Comparison of ENCODE assay signal across 13 cellular contexts in the genomic region with DNA sequence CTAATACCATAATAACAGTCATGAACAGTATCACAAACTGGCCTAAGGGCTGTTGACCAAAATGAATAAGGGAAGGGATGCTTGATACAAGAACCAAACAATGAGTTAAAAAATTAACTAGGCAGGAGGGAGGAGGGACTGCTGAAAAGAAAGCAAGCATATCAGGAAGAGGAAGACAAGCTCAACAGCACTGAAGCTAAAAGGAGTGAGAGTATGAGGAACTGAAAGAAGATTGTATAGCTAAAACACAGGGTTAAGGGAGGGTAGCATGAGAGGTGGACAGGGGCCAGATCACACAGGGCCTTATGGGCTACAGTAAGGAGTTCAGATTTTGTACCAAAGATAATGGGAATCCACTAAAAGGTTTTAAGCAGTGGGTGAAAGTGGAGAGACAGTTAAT. TPM values are rescaled to one million over a fixed set of nuclear protein-coding genes. Genes with fewer than 3 reads are reported as not detected.
DNase-seq lines count a peak whose midpoint lies in the region; ATAC-seq and TF ChIP-seq lines count a peak whose summit lies in the region.
"Had no signal": no experiment of that assay in that cellular context is flagged by ENCODE, and none has a peak within 500 bp of the region (broad histone marks: within the 10 kb centered on the region; RNA-seq: fewer than 3 reads in every experiment).

No MANE protein-coding gene starts in this region.

- no peaks in the 10 kb centered on the region for H3K9me3 Mint-ChIP-seq in activated naive CD8-positive, alpha-beta T cell treated with anti-CD3 and anti-CD28 coated beads for 36 hours

- peak; percentile 99 for ATAC-seq in GM21367 (IDR thresholded peaks at IDR 0.05; ENCODE audit: unreplicated experiment)
- peak; percentile 96 for ATAC-seq in HG03196 (IDR thresholded peaks at IDR 0.05; ENCODE audit: unreplicated experiment)
- ATAC-seq: K562 had no signal

- peaks cover 4% of the 10 kb centered on the region for H3K27me3 Mint-ChIP-seq in activated naive CD8-positive, alpha-beta T cell treated with anti-CD3 and anti-CD28 coated beads for 36 hours

- no peaks in the 10 kb centered on the region for H3K4me1 Mint-ChIP-seq in activated naive CD8-positive, alpha-beta T cell treated with anti-CD3 and anti-CD28 coated beads for 36 hours

- H3K36me3 Mint-ChIP-seq in activated naive CD8-positive, alpha-beta T cell treated with anti-CD3 and anti-CD28 coated beads for 36 hours, result no peaks in the 10 kb centered on the region

- H3K27ac Mint-ChIP-seq in activated naive CD8-positive, alpha-beta T cell treated with anti-CD3 and anti-CD28 coated beads for 36 hours, result peak overlapping the region; percentile 27

- DNase-seq in GM13977 (ENCODE audit: low spot score) (peak; percentile 61), retina (no peak), G401 (ENCODE audit: low spot score) (no peak), RWPE1 (ENCODE audit: low spot score) (no peak)
- no peak for DNase-seq in activated naive CD8-positive, alpha-beta T cell treated with anti-CD3 and anti-CD28 coated beads for 36 hours
- DNase-seq in stimulated activated CD8-positive, alpha-beta memory T cell treated with anti-CD3 and anti-CD28 coated beads, Interleukin-4, amount 100 ng/mL, for 48 hours, result no peak
- DNase-seq: heart right ventricle, stomach had no signal

- no peak overlapping the region for H3K4me3 Mint-ChIP-seq in activated naive CD8-positive, alpha-beta T cell treated with anti-CD3 and anti-CD28 coated beads for 36 hours

- CTCF ChIA-PET in RWPE1 (lab: Yijun Ruan, JAX), result no interaction called here

- no peak overlapping the region for H3K27ac ChIP-seq in RWPE1
- H3K27ac ChIP-seq: prostate gland, SK-N-MC, stomach had no signal

- POLR2A ChIA-PET in RWPE1 (lab: Yijun Ruan, JAX; ENCODE audit: low non-redundant PET), result no interaction called here

- in situ Hi-C loops in GM13977 (cut with MboI; ENCODE audit: low pct_unique_long_range_greater_than_20kb, low sequenced_read_pairs, unreplicated experiment) (no loop called here), G401 (cut with HindIII; ENCODE audit: low sequenced_read_pairs) (no loop called here)

- TF ChIP-seq CTCF in GM13977 (IDR thresholded peaks at IDR 0.05; ENCODE audit: extremely low read depth, insufficient read depth, missing control alignments) (no peak), RWPE1 (conservative IDR thresholded peaks at IDR 0.05; ENCODE audit: low read depth) (no peak)

RNA-seq across cellular contexts. Expression of a gene that starts 34.1 kb away (rescaled TPM):
- 1 to 10 TPM; 3.3 to 3.7 TPM for total RNA-seq in activated naive CD8-positive, alpha-beta T cell treated with anti-CD3 and anti-CD28 coated beads for 36 hours
- total RNA-seq in G401 (2014; rRNA removed; shearing (Covaris generic)), result 0.58 and 3.0 TPM in 2 replicates

RNA-seq across cellular contexts. Expression of a gene that starts 36.9 kb away (rescaled TPM):
- not detected for total RNA-seq in activated naive CD8-positive, alpha-beta T cell treated with anti-CD3 and anti-CD28 coated beads for 36 hours
- not detected in 2 replicates for total RNA-seq in G401 (2014; rRNA removed; shearing (Covaris generic))
- total RNA-seq: heart right ventricle, K562, prostate gland, stomach had no signal

RNA-seq across cellular contexts. Expression of a gene that starts 42.2 kb away (rescaled TPM):
- 10 to 100 TPM; 81.9 to 88.4 TPM for total RNA-seq in activated naive CD8-positive, alpha-beta T cell treated with anti-CD3 and anti-CD28 coated beads for 36 hours
- total RNA-seq in G401 (2014; rRNA removed; shearing (Covaris generic)), result 60.2 and 73.7 TPM in 2 replicates

RNA-seq across cellular contexts. Expression of a gene that starts 46.6 kb away (rescaled TPM):
- 1 to 10 TPM; 4.2 to 6.7 TPM for total RNA-seq in activated naive CD8-positive, alpha-beta T cell treated with anti-CD3 and anti-CD28 coated beads for 36 hours
- 2.5 and 4.3 TPM in 2 replicates for total RNA-seq in G401 (2014; rRNA removed; shearing (Covaris generic))

RNA-seq across cellular contexts. Expression of a gene that starts 55.2 kb away (rescaled TPM):
- 100 to 1,000 TPM; 113 to 117 TPM for total RNA-seq in activated naive CD8-positive, alpha-beta T cell treated with anti-CD3 and anti-CD28 coated beads for 36 hours
- total RNA-seq in G401 (2014; rRNA removed; shearing (Covaris generic)), result 897 and 1,131 TPM in 2 replicates
